Comparison of ENCODE assay signal across 8 cellular contexts in the genomic region with DNA sequence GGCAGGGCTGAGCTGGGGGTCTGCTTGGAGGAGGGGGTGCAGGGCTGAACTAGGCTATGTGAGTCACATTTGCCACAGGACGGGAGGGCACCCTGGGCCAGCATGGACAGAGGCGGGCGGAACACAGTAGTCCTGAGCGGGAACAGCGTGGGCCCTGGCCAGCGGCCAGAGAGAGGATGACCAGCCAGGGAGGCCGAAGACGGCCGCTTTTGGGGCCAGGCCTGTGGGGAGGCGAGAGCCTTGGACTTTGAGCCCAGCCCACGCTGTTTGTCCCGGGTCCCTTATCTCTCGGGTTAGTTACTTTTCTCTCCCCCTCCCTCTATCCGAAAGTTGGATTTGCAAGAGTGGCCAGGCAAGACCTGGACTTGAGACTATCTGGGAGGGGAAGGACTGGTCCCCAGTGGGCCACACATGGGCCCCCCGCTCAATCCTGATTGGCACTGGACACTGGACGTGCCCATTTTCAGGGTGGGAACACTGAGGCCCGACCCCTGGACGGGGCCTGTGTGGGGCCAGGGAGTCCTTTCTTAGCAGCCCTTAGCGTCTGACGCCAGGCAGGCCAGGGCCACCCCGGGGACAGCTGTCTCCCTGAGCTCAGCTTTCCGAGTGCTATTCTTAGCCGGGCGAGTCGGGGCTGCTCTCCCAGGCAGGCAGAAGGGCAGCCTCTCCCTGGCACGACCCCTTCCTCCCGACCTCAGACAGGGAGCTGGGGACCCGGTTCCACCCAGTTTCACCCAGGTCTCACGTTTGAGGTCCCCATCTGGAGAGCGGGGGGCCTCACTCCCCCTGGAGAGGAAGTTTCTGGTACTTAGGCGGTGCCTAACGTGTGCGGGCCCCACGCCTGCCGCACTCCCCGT. TPM values are rescaled to one million over a fixed set of nuclear protein-coding genes. Genes with fewer than 3 reads are reported as not detected.
A peak's percentile ranks its signal among the peaks of the same experiment; 100 is the strongest.
DNase-seq lines count a peak whose midpoint lies in the region; ATAC-seq, FAIRE-seq and TF ChIP-seq lines count a peak whose summit lies in the region.

No MANE protein-coding gene starts in this region.

- H3K79me2 ChIP-seq in K562 (ENCODE audit: control insufficient read depth, insufficient read depth, low read length), result peaks cover 12% of the 10 kb centered on the region

- H3K4me3 ChIP-seq in K562, result peak overlapping the region; percentile 57
- H3K4me3 ChIP-seq in kidney epithelial cell (ENCODE audit: low read depth, low read length), result peak overlapping the region; percentile 64

- WGBS in K562 (ENCODE audit: insufficient coverage, low coverage, missing lambda C conversion rate), result 13% methylated on average over 27 of the region's 36 CpGs

- H3K9me3 ChIP-seq in K562 (replicated peaks; ENCODE audit: control insufficient read depth, insufficient read depth, low read depth, low read length), result no peaks in the 10 kb centered on the region

- CTCF ChIA-PET in K562 (lab: Yijun Ruan, JAX; ENCODE audit: low intra/inter-chr PET ratio), result no interaction called here

- no peak for TF ChIP-seq RAD21 in K562 (CRISPR knock-in tag; conservative IDR thresholded peaks at IDR 0.05 in 1 of 2, IDR thresholded peaks at IDR 0.05 in 1 of 2)

- TF ChIP-seq CTCF in K562 (IDR thresholded peaks at IDR 0.05 in 2 of 3, conservative IDR thresholded peaks at IDR 0.05 in 1 of 3; ENCODE audit: insufficient read depth in 2 of 3, low read depth in 1 of 3, low read length in 3 of 3), result no peak
- TF ChIP-seq CTCF in kidney epithelial cell (IDR thresholded peaks at IDR 0.05; ENCODE audit: insufficient read depth, low read length, poor library complexity, severe bottlenecking), result no peak

- FAIRE-seq in K562 (lab: Jason Lieb, UNC), result peak; percentile 71

- peak overlapping the region; percentile 58 to 89 for H3K9ac ChIP-seq in K562 (ENCODE audit: insufficient read depth in 1 of 2, low read depth in 2 of 2, low read length in 2 of 2)

- in situ Hi-C loops in K562 (cut with MboI), result no loop called here

- no peak for TF ChIP-seq EP300 in K562 (IDR thresholded peaks at IDR 0.05; ENCODE audit: low read length)

- peaks cover 19% of the 10 kb centered on the region; the same call in 1 of the 3 replicates for H3K36me3 ChIP-seq in K562 (ENCODE audit: control insufficient read depth, insufficient read depth, low read length)
- no peaks in the 10 kb centered on the region for H3K36me3 ChIP-seq in kidney epithelial cell (ENCODE audit: control insufficient read depth, insufficient read depth, low read length)

- POLR2A ChIA-PET in K562 (lab: Yijun Ruan, JAX), result no interaction called here

- peak; percentile 52 for ATAC-seq in K562

- H4K20me1 ChIP-seq in K562 (replicated peaks; ENCODE audit: control insufficient read depth, insufficient read depth, low read length), result no peaks in the 10 kb centered on the region

- TF ChIP-seq POLR2A in K562 (conservative IDR thresholded peaks at IDR 0.05), result no peak

- H3K4me1 ChIP-seq in K562 (replicated peaks in 1 of 2; ENCODE audit: control insufficient read depth in 2 of 2, insufficient read depth in 2 of 2, low read length in 2 of 2), result peaks cover 5 to 71% of the 10 kb centered on the region in 2 experiments; a peak in 3 of 5 replicates

- peak overlapping the region; percentile 37 for H3K27ac ChIP-seq in K562 (ENCODE audit: extremely low read depth, low read depth, low read length)
- H3K27ac ChIP-seq in substantia nigra (ENCODE audit: low read depth, low read length, poor library complexity, severe bottlenecking), result peak overlapping the region; percentile 80

- intact Hi-C loops in K562 (cut with micrococcal nuclease), result no loop called here

- no peaks in the 10 kb centered on the region for H3K27me3 ChIP-seq in K562 (ENCODE audit: control insufficient read depth in 2 of 2, insufficient read depth in 2 of 2, low read length in 2 of 2)
- H3K27me3 ChIP-seq in kidney epithelial cell (ENCODE audit: control insufficient read depth, insufficient read depth, low read length), result no peaks in the 10 kb centered on the region

- TSS peak; percentile 48 for BruUV-seq in K562 (replicated peaks; lab: Mats Ljungman, UMichigan)

- peak overlapping the region; percentile 93 for H2AFZ ChIP-seq in K562 (ENCODE audit: low read depth, low read length)

- DNase-seq in EH (ENCODE audit: low read depth) (peak; percentile 53), LHCN-M2 (ENCODE audit: low read depth) (peak; percentile 60), K562 (ENCODE audit: extremely low read depth in 1 of 4, low spot score in 3 of 4) (peak; percentile 46 to 77 (median 58)), kidney epithelial cell (ENCODE audit: low read depth) (no peak), substantia nigra (lab: John Stamatoyannopoulos, UW) (peak in 13 of 49 donors; percentile 12 to 78 (median 34)), pons (ENCODE audit: low spot score) (no peak), Ammon's horn (ENCODE audit: low spot score) (no peak)
- DNase-seq in stimulated activated CD4-positive, alpha-beta T cell treated with anti-CD3 and anti-CD28 coated beads, Interleukin-4, amount 100 ng/mL, for 1 hour, result no peak

- H3K4me2 ChIP-seq in K562 (ENCODE audit: insufficient read depth, low read length), result peak overlapping the region; percentile 74

- no peaks in the 10 kb centered on the region for H3K9me1 ChIP-seq in K562 (ENCODE audit: control insufficient read depth, insufficient read depth, low read length)

RNA-seq across cellular contexts. Expression of gene GAMT, which starts 0.8 kb away (rescaled TPM):
- total RNA-seq in LHCN-M2 (2014; rRNA removed) (100 and 110 TPM in 2 replicates), K562 (2014; rRNA removed) (35.2 and 47.8 TPM in 2 replicates), K562 (2014; rRNA removed; fragmentation: Illumina TruSeq; extraction: Trizol) (6.1 and 11.1 TPM in 2 replicates), K562 (2015; rRNA removed; fragmentation: Illumina TruSeq; extraction: Trizol) (25.9 and 28.7 TPM in 2 replicates), K562 (2021) (35.3 and 37.5 TPM in 2 replicates), kidney epithelial cell (17.5 and 20.3 TPM in 2 replicates)
- polyA plus RNA-seq in LHCN-M2 (2012), result 91.4 TPM
- total RNA-seq in K562 (2011; cell fraction: chromatin; rRNA removed; ENCODE audit: low replicate concordance), result 8.0 and 26.2 TPM in 2 replicates
- 17.6 and 18.7 TPM in 2 replicates for total RNA-seq in K562 (2011; cell fraction: nucleolus; rRNA removed)
- total RNA-seq in K562 (2011; cell fraction: nucleoplasm; rRNA removed), result 11.9 and 13.9 TPM in 2 replicates
- polyA plus RNA-seq in K562 (2011; rRNA removed) (27.2 and 42.1 TPM in 2 replicates), K562 (2014; fragmentation: Illumina TruSeq; extraction: Trizol) (26.2 and 35.1 TPM in 2 replicates), K562 (2014; fragmentation: Nextera tagmentation; extraction: Ambion mirVana) (1 to 10 TPM; 1.3 to 2.1 TPM), K562 (2014; rRNA removed) (33.3 and 37.8 TPM in 2 replicates)
- polyA plus RNA-seq in K562 (2011; cell fraction: cytosol; rRNA removed), result 46.5 and 96.1 TPM in 2 replicates
- 23.4 and 27.7 TPM in 2 replicates for polyA plus RNA-seq in K562 (2011; cell fraction: nucleus; rRNA removed)
- polyA plus RNA-seq in K562 (2012), result 44.0 and 47.8 TPM in 2 replicates
- polyA minus RNA-seq in K562 (2011; rRNA and poly(A)+ RNA removed), result 8.4 and 12.9 TPM in 2 replicates
- polyA minus RNA-seq in K562 (2011; cell fraction: cytosol; rRNA and poly(A)+ RNA removed), result 22.1 and 26.4 TPM in 2 replicates
- polyA minus RNA-seq in K562 (2011; cell fraction: nucleus; rRNA and poly(A)+ RNA removed), result 6.7 and 7.7 TPM in 2 replicates

RNA-seq across cellular contexts. Expression of gene DAZAP1, which starts 6.9 kb away (rescaled TPM):
- 74.4 and 82.1 TPM in 2 replicates for total RNA-seq in LHCN-M2 (2014; rRNA removed)
- 70.8 TPM for polyA plus RNA-seq in LHCN-M2 (2012)
- total RNA-seq in K562 (2011; cell fraction: chromatin; rRNA removed; ENCODE audit: low replicate concordance), result 223 and 289 TPM in 2 replicates
- total RNA-seq in K562 (2011; cell fraction: nucleolus; rRNA removed), result 105 and 117 TPM in 2 replicates
- 149 and 185 TPM in 2 replicates for total RNA-seq in K562 (2011; cell fraction: nucleoplasm; rRNA removed)
- total RNA-seq in K562 (2014; rRNA removed), result 222 and 244 TPM in 2 replicates
- total RNA-seq in K562 (2014; rRNA removed; fragmentation: Illumina TruSeq; extraction: Trizol), result 77.7 and 78.7 TPM in 2 replicates
- total RNA-seq in K562 (2015; rRNA removed; fragmentation: Illumina TruSeq; extraction: Trizol), result 139 and 143 TPM in 2 replicates
- 287 and 289 TPM in 2 replicates for total RNA-seq in K562 (2021)
- polyA plus RNA-seq in K562 (2011; rRNA removed), result 125 and 155 TPM in 2 replicates
- 57.6 and 123 TPM in 2 replicates for polyA plus RNA-seq in K562 (2011; cell fraction: cytosol; rRNA removed)
- polyA plus RNA-seq in K562 (2011; cell fraction: nucleus; rRNA removed), result 177 and 237 TPM in 2 replicates
- 116 and 140 TPM in 2 replicates for polyA plus RNA-seq in K562 (2012)
- 142 and 156 TPM in 2 replicates for polyA plus RNA-seq in K562 (2014; fragmentation: Illumina TruSeq; extraction: Trizol)
- 10 to 100 TPM; 10.8 to 13.3 TPM for polyA plus RNA-seq in K562 (2014; fragmentation: Nextera tagmentation; extraction: Ambion mirVana)
- polyA plus RNA-seq in K562 (2014; rRNA removed), result 250 and 266 TPM in 2 replicates
- 29.7 and 47.1 TPM in 2 replicates for polyA minus RNA-seq in K562 (2011; rRNA and poly(A)+ RNA removed)
- polyA minus RNA-seq in K562 (2011; cell fraction: cytosol; rRNA and poly(A)+ RNA removed), result 61.3 and 62.0 TPM in 2 replicates
- 38.8 and 60.8 TPM in 2 replicates for polyA minus RNA-seq in K562 (2011; cell fraction: nucleus; rRNA and poly(A)+ RNA removed)
- 74.5 and 77.0 TPM in 2 replicates for total RNA-seq in kidney epithelial cell

RNA-seq across cellular contexts. Expression of gene NDUFS7, which starts 16.8 kb away (rescaled TPM):
- total RNA-seq in LHCN-M2 (2014; rRNA removed) (99.3 and 139 TPM in 2 replicates), K562 (2014; rRNA removed) (253 and 295 TPM in 2 replicates), K562 (2014; rRNA removed; fragmentation: Illumina TruSeq; extraction: Trizol) (4.9 and 6.0 TPM in 2 replicates), K562 (2015; rRNA removed; fragmentation: Illumina TruSeq; extraction: Trizol) (108 and 142 TPM in 2 replicates), K562 (2021) (266 and 293 TPM in 2 replicates), kidney epithelial cell (165 and 189 TPM in 2 replicates)
- 96.5 TPM for polyA plus RNA-seq in LHCN-M2 (2012)
- total RNA-seq in K562 (2011; cell fraction: chromatin; rRNA removed; ENCODE audit: low replicate concordance), result 66.7 and 198 TPM in 2 replicates
- total RNA-seq in K562 (2011; cell fraction: nucleolus; rRNA removed), result 157 and 164 TPM in 2 replicates
- total RNA-seq in K562 (2011; cell fraction: nucleoplasm; rRNA removed), result 136 and 201 TPM in 2 replicates
- polyA plus RNA-seq in K562 (2011; rRNA removed) (56.7 and 107 TPM in 2 replicates), K562 (2014; fragmentation: Illumina TruSeq; extraction: Trizol) (11.4 and 105 TPM in 2 replicates), K562 (2014; fragmentation: Nextera tagmentation; extraction: Ambion mirVana) (10 to 100 TPM; 28.2 to 60.6 TPM), K562 (2014; rRNA removed) (271 and 292 TPM in 2 replicates)
- 225 and 766 TPM in 2 replicates for polyA plus RNA-seq in K562 (2011; cell fraction: cytosol; rRNA removed)
- polyA plus RNA-seq in K562 (2011; cell fraction: nucleus; rRNA removed), result 159 and 202 TPM in 2 replicates
- 194 and 288 TPM in 2 replicates for polyA plus RNA-seq in K562 (2012)
- 32.1 and 38.2 TPM in 2 replicates for polyA minus RNA-seq in K562 (2011; rRNA and poly(A)+ RNA removed)
- 125 and 190 TPM in 2 replicates for polyA minus RNA-seq in K562 (2011; cell fraction: cytosol; rRNA and poly(A)+ RNA removed)
- polyA minus RNA-seq in K562 (2011; cell fraction: nucleus; rRNA and poly(A)+ RNA removed), result 30.8 and 41.1 TPM in 2 replicates

RNA-seq across cellular contexts. Expression of gene RPS15, which starts 37.7 kb away (rescaled TPM):
- 2,358 and 3,266 TPM in 2 replicates for total RNA-seq in LHCN-M2 (2014; rRNA removed)
- 2,588 TPM for polyA plus RNA-seq in LHCN-M2 (2012)
- total RNA-seq in K562 (2011; cell fraction: chromatin; rRNA removed; ENCODE audit: low replicate concordance), result 72.0 and 238 TPM in 2 replicates
- total RNA-seq in K562 (2011; cell fraction: nucleolus; rRNA removed), result 545 and 547 TPM in 2 replicates
- total RNA-seq in K562 (2011; cell fraction: nucleoplasm; rRNA removed), result 383 and 585 TPM in 2 replicates
- 2,649 and 2,867 TPM in 2 replicates for total RNA-seq in K562 (2014; rRNA removed)
- 407 and 630 TPM in 2 replicates for total RNA-seq in K562 (2014; rRNA removed; fragmentation: Illumina TruSeq; extraction: Trizol)
- total RNA-seq in K562 (2015; rRNA removed; fragmentation: Illumina TruSeq; extraction: Trizol), result 1,267 and 1,272 TPM in 2 replicates
- 2,126 and 2,254 TPM in 2 replicates for total RNA-seq in K562 (2021)
- 957 and 1,566 TPM in 2 replicates for polyA plus RNA-seq in K562 (2011; rRNA removed)
- 3,186 and 4,296 TPM in 2 replicates for polyA plus RNA-seq in K562 (2011; cell fraction: cytosol; rRNA removed)
- polyA plus RNA-seq in K562 (2011; cell fraction: nucleus; rRNA removed), result 907 and 973 TPM in 2 replicates
- polyA plus RNA-seq in K562 (2012), result 2,701 and 2,899 TPM in 2 replicates
- polyA plus RNA-seq in K562 (2014; fragmentation: Illumina TruSeq; extraction: Trizol), result 912 and 1,907 TPM in 2 replicates
- polyA plus RNA-seq in K562 (2014; fragmentation: Nextera tagmentation; extraction: Ambion mirVana), result 100 to 1,000 TPM; 605 to 818 TPM
- 2,791 and 3,285 TPM in 2 replicates for polyA plus RNA-seq in K562 (2014; rRNA removed)
- polyA minus RNA-seq in K562 (2011; rRNA and poly(A)+ RNA removed), result 202 and 239 TPM in 2 replicates
- 1,242 and 1,610 TPM in 2 replicates for polyA minus RNA-seq in K562 (2011; cell fraction: cytosol; rRNA and poly(A)+ RNA removed)
- 152 and 304 TPM in 2 replicates for polyA minus RNA-seq in K562 (2011; cell fraction: nucleus; rRNA and poly(A)+ RNA removed)
- 1,778 and 3,178 TPM in 2 replicates for total RNA-seq in kidney epithelial cell

RNA-seq across cellular contexts. Expression of gene APC2, which starts 49.4 kb away (rescaled TPM):
- total RNA-seq in LHCN-M2 (2014; rRNA removed) (0.11 and 0.64 TPM in 2 replicates), K562 (2014; rRNA removed) (0.05 and 0.08 TPM in 2 replicates), K562 (2014; rRNA removed; fragmentation: Illumina TruSeq; extraction: Trizol) (0.04 TPM in 1 of 2 replicates, not detected in the other), K562 (2015; rRNA removed; fragmentation: Illumina TruSeq; extraction: Trizol) (0.04 TPM in 1 of 2 replicates, not detected in the other), K562 (2021) (0.27 and 0.40 TPM in 2 replicates), kidney epithelial cell (not detected in 2 replicates)
- polyA plus RNA-seq in LHCN-M2 (2012), result 0.41 TPM
- 0.56 and 1.4 TPM in 2 replicates for total RNA-seq in K562 (2011; cell fraction: chromatin; rRNA removed; ENCODE audit: low replicate concordance)
- 0.66 and 1.3 TPM in 2 replicates for total RNA-seq in K562 (2011; cell fraction: nucleolus; rRNA removed)
- 0.44 and 0.53 TPM in 2 replicates for total RNA-seq in K562 (2011; cell fraction: nucleoplasm; rRNA removed)
- polyA plus RNA-seq in K562 (2011; rRNA removed) (0.01 and 0.06 TPM in 2 replicates), K562 (2014; fragmentation: Illumina TruSeq; extraction: Trizol) (0.01 TPM in 2 replicates), K562 (2014; fragmentation: Nextera tagmentation; extraction: Ambion mirVana) (not detected), K562 (2014; rRNA removed) (0.04 and 0.09 TPM in 2 replicates)
- 0.03 and 0.04 TPM in 2 replicates for polyA plus RNA-seq in K562 (2011; cell fraction: cytosol; rRNA removed)
- 0.13 and 0.21 TPM in 2 replicates for polyA plus RNA-seq in K562 (2011; cell fraction: nucleus; rRNA removed)
- 0.43 and 0.48 TPM in 2 replicates for polyA plus RNA-seq in K562 (2012)
- 0.06 and 0.07 TPM in 2 replicates for polyA minus RNA-seq in K562 (2011; rRNA and poly(A)+ RNA removed)
- not detected in 2 replicates for polyA minus RNA-seq in K562 (2011; cell fraction: cytosol; rRNA and poly(A)+ RNA removed)
- polyA minus RNA-seq in K562 (2011; cell fraction: nucleus; rRNA and poly(A)+ RNA removed), result 0.27 and 0.33 TPM in 2 replicates

Comparison
In these comparisons a context has a peak if more than half of its experiments do, and no peak if none do; other contexts are left out.
1. DNase-seq: peak in EH (single experiment), LHCN-M2 (single experiment) and K562 (4 of 4); none in kidney epithelial cell (single experiment), pons (single experiment), Ammon's horn (single experiment) and stimulated activated CD4-positive, alpha-beta T cell treated with anti-CD3 and anti-CD28 coated beads, Interleukin-4, amount 100 ng/mL, for 1 hour (single experiment).